1 cellular context compared by ENCODE assay signal in the genomic region with DNA sequence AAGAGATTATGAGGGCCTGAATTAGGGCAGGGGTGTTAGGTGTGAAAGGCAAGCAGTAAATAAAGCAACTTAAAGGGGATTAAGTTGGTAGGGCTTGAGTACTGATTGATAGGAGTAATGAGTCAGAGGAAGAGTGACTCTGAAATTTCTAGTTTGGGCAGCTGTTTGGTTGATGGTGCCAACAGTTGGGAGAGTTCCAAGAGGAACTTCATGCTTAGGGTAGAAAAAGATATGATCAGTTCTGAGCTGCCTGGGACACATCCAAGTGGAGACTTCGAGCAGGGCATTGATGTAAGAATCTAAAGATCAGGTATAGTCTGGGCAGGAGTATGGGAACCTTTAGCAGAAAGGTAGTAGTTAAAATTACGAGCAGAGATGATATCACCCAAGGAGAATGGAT.
TF ChIP-seq lines count a peak whose summit lies in the region.

No MANE protein-coding gene starts in this region.

TF ChIP-seq in GM23338, 12 proteins besides CTCF, POLR2A, EP300 and RAD21 (continued from another document):
- TF ChIP-seq, protein P1, sequence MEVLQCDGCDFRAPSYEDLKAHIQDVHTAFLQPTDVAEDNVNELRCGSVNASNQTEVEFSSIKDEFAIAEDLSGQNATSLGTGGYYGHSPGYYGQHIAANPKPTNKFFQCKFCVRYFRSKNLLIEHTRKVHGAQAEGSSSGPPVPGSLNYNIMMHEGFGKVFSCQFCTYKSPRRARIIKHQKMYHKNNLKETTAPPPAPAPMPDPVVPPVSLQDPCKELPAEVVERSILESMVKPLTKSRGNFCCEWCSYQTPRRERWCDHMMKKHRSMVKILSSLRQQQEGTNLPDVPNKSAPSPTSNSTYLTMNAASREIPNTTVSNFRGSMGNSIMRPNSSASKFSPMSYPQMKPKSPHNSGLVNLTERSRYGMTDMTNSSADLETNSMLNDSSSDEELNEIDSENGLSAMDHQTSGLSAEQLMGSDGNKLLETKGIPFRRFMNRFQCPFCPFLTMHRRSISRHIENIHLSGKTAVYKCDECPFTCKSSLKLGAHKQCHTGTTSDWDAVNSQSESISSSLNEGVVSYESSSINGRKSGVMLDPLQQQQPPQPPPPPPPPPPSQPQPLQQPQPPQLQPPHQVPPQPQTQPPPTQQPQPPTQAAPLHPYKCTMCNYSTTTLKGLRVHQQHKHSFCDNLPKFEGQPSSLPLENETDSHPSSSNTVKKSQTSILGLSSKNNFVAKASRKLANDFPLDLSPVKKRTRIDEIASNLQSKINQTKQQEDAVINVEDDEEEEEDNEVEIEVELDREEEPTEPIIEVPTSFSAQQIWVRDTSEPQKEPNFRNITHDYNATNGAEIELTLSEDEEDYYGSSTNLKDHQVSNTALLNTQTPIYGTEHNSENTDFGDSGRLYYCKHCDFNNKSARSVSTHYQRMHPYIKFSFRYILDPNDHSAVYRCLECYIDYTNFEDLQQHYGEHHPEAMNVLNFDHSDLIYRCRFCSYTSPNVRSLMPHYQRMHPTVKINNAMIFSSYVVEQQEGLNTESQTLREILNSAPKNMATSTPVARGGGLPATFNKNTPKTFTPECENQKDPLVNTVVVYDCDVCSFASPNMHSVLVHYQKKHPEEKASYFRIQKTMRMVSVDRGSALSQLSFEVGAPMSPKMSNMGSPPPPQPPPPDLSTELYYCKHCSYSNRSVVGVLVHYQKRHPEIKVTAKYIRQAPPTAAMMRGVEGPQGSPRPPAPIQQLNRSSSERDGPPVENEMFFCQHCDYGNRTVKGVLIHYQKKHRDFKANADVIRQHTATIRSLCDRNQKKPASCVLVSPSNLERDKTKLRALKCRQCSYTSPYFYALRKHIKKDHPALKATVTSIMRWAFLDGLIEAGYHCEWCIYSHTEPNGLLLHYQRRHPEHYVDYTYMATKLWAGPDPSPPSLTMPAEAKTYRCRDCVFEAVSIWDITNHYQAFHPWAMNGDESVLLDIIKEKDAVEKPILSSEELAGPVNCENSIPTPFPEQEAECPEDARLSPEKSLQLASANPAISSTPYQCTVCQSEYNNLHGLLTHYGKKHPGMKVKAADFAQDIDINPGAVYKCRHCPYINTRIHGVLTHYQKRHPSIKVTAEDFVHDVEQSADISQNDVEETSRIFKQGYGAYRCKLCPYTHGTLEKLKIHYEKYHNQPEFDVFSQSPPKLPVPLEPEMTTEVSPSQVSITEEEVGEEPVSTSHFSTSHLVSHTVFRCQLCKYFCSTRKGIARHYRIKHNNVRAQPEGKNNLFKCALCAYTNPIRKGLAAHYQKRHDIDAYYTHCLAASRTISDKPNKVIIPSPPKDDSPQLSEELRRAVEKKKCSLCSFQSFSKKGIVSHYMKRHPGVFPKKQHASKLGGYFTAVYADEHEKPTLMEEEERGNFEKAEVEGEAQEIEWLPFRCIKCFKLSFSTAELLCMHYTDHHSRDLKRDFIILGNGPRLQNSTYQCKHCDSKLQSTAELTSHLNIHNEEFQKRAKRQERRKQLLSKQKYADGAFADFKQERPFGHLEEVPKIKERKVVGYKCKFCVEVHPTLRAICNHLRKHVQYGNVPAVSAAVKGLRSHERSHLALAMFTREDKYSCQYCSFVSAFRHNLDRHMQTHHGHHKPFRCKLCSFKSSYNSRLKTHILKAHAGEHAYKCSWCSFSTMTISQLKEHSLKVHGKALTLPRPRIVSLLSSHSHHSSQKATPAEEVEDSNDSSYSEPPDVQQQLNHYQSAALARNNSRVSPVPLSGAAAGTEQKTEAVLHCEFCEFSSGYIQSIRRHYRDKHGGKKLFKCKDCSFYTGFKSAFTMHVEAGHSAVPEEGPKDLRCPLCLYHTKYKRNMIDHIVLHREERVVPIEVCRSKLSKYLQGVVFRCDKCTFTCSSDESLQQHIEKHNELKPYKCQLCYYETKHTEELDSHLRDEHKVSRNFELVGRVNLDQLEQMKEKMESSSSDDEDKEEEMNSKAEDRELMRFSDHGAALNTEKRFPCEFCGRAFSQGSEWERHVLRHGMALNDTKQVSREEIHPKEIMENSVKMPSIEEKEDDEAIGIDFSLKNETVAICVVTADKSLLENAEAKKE (CRISPR knock-in tag; IDR thresholded peaks at IDR 0.05): no peak
- TF ChIP-seq POLR2AphosphoS5 (IDR thresholded peaks at IDR 0.05; ENCODE audit: low read depth): no peak
- TF ChIP-seq ZNF331 (CRISPR knock-in tag; IDR thresholded peaks at IDR 0.05; ENCODE audit: low read depth): no peak
- TF ChIP-seq, protein P2, sequence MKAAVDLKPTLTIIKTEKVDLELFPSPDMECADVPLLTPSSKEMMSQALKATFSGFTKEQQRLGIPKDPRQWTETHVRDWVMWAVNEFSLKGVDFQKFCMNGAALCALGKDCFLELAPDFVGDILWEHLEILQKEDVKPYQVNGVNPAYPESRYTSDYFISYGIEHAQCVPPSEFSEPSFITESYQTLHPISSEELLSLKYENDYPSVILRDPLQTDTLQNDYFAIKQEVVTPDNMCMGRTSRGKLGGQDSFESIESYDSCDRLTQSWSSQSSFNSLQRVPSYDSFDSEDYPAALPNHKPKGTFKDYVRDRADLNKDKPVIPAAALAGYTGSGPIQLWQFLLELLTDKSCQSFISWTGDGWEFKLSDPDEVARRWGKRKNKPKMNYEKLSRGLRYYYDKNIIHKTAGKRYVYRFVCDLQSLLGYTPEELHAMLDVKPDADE (IDR thresholded peaks at IDR 0.05): no peak
- TF ChIP-seq EZH2 (IDR thresholded peaks at IDR 0.05; ENCODE audit: low read depth, unreplicated experiment): no peak
- TF ChIP-seq JUNB (IDR thresholded peaks at IDR 0.05; ENCODE audit: unreplicated experiment): no peak
